In genomic region chr4:76733380-76733779, GRCh38 we compare ENCODE assay signal across 11 cellular contexts.
DNase-seq lines count a peak whose midpoint lies in the region; ATAC-seq and TF ChIP-seq lines count a peak whose summit lies in the region.
"Had no signal": no experiment of that assay in that cellular context is flagged by ENCODE, and none has a peak within 500 bp of the region (broad histone marks: within the 10 kb centered on the region; RNA-seq: fewer than 3 reads in every experiment).

No MANE protein-coding gene starts in this region.

- peak; percentile 15 for TF ChIP-seq CTCF in GM12865 (IDR thresholded peaks at IDR 0.05; ENCODE audit: insufficient read depth, low read depth, low read length, missing control alignments)
- peak; percentile 67 for TF ChIP-seq CTCF in VCaP (conservative IDR thresholded peaks at IDR 0.05)
- peak; percentile 46 for TF ChIP-seq CTCF in liver (IDR thresholded peaks at IDR 0.05; ENCODE audit: low read depth, low read length, missing input control)

- DNase-seq in GM12865 (ENCODE audit: low read depth) (peak; percentile 33), NCI-H1092 (lab: John Stamatoyannopoulos, UW) (peak; percentile 66), SK-N-DZ (ENCODE audit: low spot score) (no peak), mesenteric fat pad (ENCODE audit: low spot score) (no peak)
- no peak for DNase-seq in stimulated activated CD4-positive, alpha-beta T cell treated with anti-CD3 and anti-CD28 coated beads, Interleukin-4, amount 100 ng/mL, for 24 hours
- DNase-seq: naive B cell, SW 1271 had no signal

- WGBS in liver = 80% methylated on average over 2 of the region's 2 CpGs

- H3K9ac ChIP-seq in liver (ENCODE audit: low read depth in 1 of 2, low read length in 2 of 2) = no peak overlapping the region

- peak; percentile 77 to 98 for TF ChIP-seq RAD21 in liver (IDR thresholded peaks at IDR 0.05)

- H3K4me3 ChIP-seq in GM12865 (ENCODE audit: low read depth, low read length) (no peak overlapping the region), liver (ENCODE audit: low read depth in 1 of 3, low read length in 3 of 3) (no peak overlapping the region)
- H3K4me3 ChIP-seq: K562 had no signal

- H3K4me1 ChIP-seq in liver (ENCODE audit: control insufficient read depth in 4 of 4, insufficient read depth in 4 of 4, low read length in 3 of 4) = no peaks in the 10 kb centered on the region

- no peaks in the 10 kb centered on the region for H3K27me3 ChIP-seq in liver (ENCODE audit: control insufficient read depth in 4 of 4, insufficient read depth in 4 of 4, low read length in 3 of 4)

- no peaks in the 10 kb centered on the region for H3K9me3 ChIP-seq in liver (ENCODE audit: control insufficient read depth in 4 of 4, low read length in 3 of 4)

- H3K36me3 ChIP-seq in liver (ENCODE audit: control insufficient read depth in 4 of 4, insufficient read depth in 3 of 4, low read depth in 1 of 4, low read length in 3 of 4) = peaks cover 0 to 1% (median 0%) of the 10 kb centered on the region in 4 donors

- no peak for ATAC-seq in GM21717 (IDR thresholded peaks at IDR 0.05; ENCODE audit: unreplicated experiment)
- ATAC-seq: K562 had no signal

- H3K27ac ChIP-seq in VCaP (peak overlapping the region; percentile 10; the same call in 1 of the 2 replicates), liver (ENCODE audit: low read depth in 1 of 2, low read length in 2 of 2) (no peak overlapping the region)

TF ChIP-seq in liver, 16 proteins besides CTCF, POLR2A, EP300 and RAD21:
- TF ChIP-seq RXRA (IDR thresholded peaks at IDR 0.05) (peak in 1 of 2 donors; percentile 67), FOXA1 (IDR thresholded peaks at IDR 0.05) (no peak), HNF4A (conservative IDR thresholded peaks at IDR 0.05) (peak in 1 of 2 donors; percentile 36)

Comparison
In these comparisons a context has a peak if more than half of its experiments do, and no peak if none do; other contexts are left out.
1. DNase-seq: peak in GM12865 (single experiment) and NCI-H1092 (single experiment); none in SK-N-DZ (single experiment), mesenteric fat pad (single experiment) and stimulated activated CD4-positive, alpha-beta T cell treated with anti-CD3 and anti-CD28 coated beads, Interleukin-4, amount 100 ng/mL, for 24 hours (single experiment).
2. CTCF ChIP-seq: peak in every context shown above with its lines; median percentile 67 in VCaP; 46 in liver; 15 in GM12865.